In genomic region chr11:74672956-74673895, GRCh38 we compare ENCODE assay signal across 8 cellular contexts. TPM values are rescaled to one million over a fixed set of nuclear protein-coding genes. Genes with fewer than 3 reads are reported as not detected.
DNase-seq lines count a peak whose midpoint lies in the region; ATAC-seq lines count a peak whose summit lies in the region.

No MANE protein-coding gene starts in this region.

- ATAC-seq in GM21381 (IDR thresholded peaks at IDR 0.05; ENCODE audit: unreplicated experiment) = no peak
- ATAC-seq in HG03469 (IDR thresholded peaks at IDR 0.05; ENCODE audit: unreplicated experiment) = no peak
- ATAC-seq in GM18873 (IDR thresholded peaks at IDR 0.05; ENCODE audit: low FRiP score, unreplicated experiment) = no peak

- H3K9me3 ChIP-seq in mesodermal cell (ENCODE audit: control insufficient read depth, low read length) = peaks cover 5% of the 10 kb centered on the region

- H3K27ac ChIP-seq in mesodermal cell (ENCODE audit: low read depth, low read length, severe bottlenecking) = peak overlapping the region; percentile 3

- H3K4me3 ChIP-seq in mesodermal cell (ENCODE audit: extremely low read depth, insufficient read depth, low read length, poor library complexity, severe bottlenecking) = no peak overlapping the region

- in situ Hi-C loops in ACHN (cut with HindIII; ENCODE audit: low pct_ligation_motif_present, low pct_unique_long_range_greater_than_20kb, low sequenced_read_pairs) = no loop called here

- 91 to 95% methylated on average over 12 of the region's 13 CpGs for WGBS in mesodermal cell (ENCODE audit: insufficient coverage in 2 of 2), 2 experiments

- H3K36me3 ChIP-seq in mesodermal cell (ENCODE audit: control insufficient read depth, insufficient read depth, low read length) = no peaks in the 10 kb centered on the region

- no peaks in the 10 kb centered on the region for H3K4me1 ChIP-seq in mesodermal cell (ENCODE audit: control insufficient read depth, insufficient read depth, low read length, poor library complexity, severe bottlenecking)

- DNase-seq in ACHN = peak; percentile 39
- DNase-seq in NCI-H1092 (lab: John Stamatoyannopoulos, UW) = peak; percentile 35
- DNase-seq in cerebellar cortex (ENCODE audit: low spot score) = peak; percentile 61
- no peak for DNase-seq in NAMALWA (ENCODE audit: low spot score)

RNA-seq across cellular contexts. Expression of gene CHRDL2, which starts 58.0 kb away (rescaled TPM):
- 0.26 TPM for polyA plus RNA-seq in mesodermal cell (2013, experiment 1 of 2)
- 0.20 TPM for polyA plus RNA-seq in mesodermal cell (2013, experiment 2 of 2)
